Comparison of ENCODE assay signal across 20 cellular contexts in genomic region chr12:74424778-74425177, GRCh38.
"Had no signal": no experiment of that assay in that cellular context is flagged by ENCODE, and none has a peak within 500 bp of the region (broad histone marks: within the 10 kb centered on the region; RNA-seq: fewer than 3 reads in every experiment).

No MANE protein-coding gene starts in this region.

- DNase-seq: activated CD4-positive, alpha-beta T cell treated with anti-CD3 and anti-CD28 coated beads for 4 hours; activated CD4-positive, alpha-beta T cell treated with anti-CD3 and anti-CD28 coated beads, Interleukin-2, amount 50 U/mL, for 48 hours; activated CD4-positive, CD25-positive, alpha-beta regulatory T cell; activated CD8-positive, alpha-beta memory T cell treated with anti-CD3 and anti-CD28 coated beads, Interleukin-2, amount 50 U/mL, for 48 hours; activated naive CD4-positive, alpha-beta T cell; activated naive CD8-positive, alpha-beta T cell treated with anti-CD3 and anti-CD28 coated beads for 36 hours; activated T-cell treated with anti-CD3 and anti-CD28 coated beads, Interleukin-2, amount 50 U/mL, for 4 hours; amniotic stem cell; cortex of kidney; immature natural killer cell; kidney glomerular epithelial cell; left lung; naive thymus-derived CD8-positive, alpha-beta T cell; stimulated activated CD4-positive, alpha-beta T cell treated with anti-CD3 and anti-CD28 coated beads, Interleukin-12 subunit alpha, Interleukin-12 subunit beta, amount 100 ng/mL, for 4 hours; T-helper 17 cell; tibial artery had no signal

- FAIRE-seq: bronchial epithelial cell had no signal

- H3K4me3 ChIP-seq: left lung, lung, right atrium auricular region, tibial artery had no signal

- H3K9me3 ChIP-seq: left lung, right atrium auricular region, tibial artery had no signal

- H3K36me3 ChIP-seq: left lung, right atrium auricular region, tibial artery had no signal

- H3K4me1 ChIP-seq: left lung, right atrium auricular region, tibial artery had no signal

- H3K27ac ChIP-seq: epithelial cell of prostate, left lung, right atrium auricular region, tibial artery had no signal

- H3K27me3 ChIP-seq: left lung, right atrium auricular region, tibial artery had no signal

- ATAC-seq: activated T-cell treated with anti-CD3 and anti-CD28 coated beads, Interleukin-2, amount 50 U/mL, for 4 hours; left lung; naive thymus-derived CD8-positive, alpha-beta T cell; T-helper 17 cell had no signal
